ENCODE assay signal across 1 cellular context in the genomic region with DNA sequence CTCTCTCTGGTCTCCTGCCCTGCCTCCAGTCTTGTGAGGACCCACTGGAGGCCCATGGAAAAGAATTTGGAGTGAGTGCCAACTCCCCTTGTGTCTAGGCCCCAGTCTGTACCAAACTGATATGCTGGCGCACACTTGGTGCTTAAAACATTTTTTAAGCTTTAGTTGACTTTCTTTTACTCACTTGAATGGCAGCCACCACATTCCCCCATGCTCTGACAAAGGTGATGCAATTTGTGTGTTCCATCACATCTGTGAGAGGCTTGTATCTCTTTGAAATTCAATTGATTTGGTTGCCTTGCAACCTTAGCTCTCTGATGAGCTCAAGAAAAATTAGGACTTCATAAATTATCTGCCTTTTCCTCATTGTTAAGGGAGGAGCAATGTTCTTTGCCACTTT.
TF ChIP-seq lines count a peak whose summit lies in the region.

No MANE protein-coding gene starts in this region.

TF ChIP-seq in K562, 482 proteins besides CTCF, POLR2A, EP300 and RAD21 (continued from another document):
- TF ChIP-seq ATF3 (IDR thresholded peaks at IDR 0.05) (peak; percentile 56; the same call in 1 of the 2 replicates), ATF3 (CRISPR knock-in tag; conservative IDR thresholded peaks at IDR 0.05) (no peak)
TF ChIP-seq in K562: peak in this region for 3.
